ENCODE assay signal across 26 cellular contexts in the genomic region with DNA sequence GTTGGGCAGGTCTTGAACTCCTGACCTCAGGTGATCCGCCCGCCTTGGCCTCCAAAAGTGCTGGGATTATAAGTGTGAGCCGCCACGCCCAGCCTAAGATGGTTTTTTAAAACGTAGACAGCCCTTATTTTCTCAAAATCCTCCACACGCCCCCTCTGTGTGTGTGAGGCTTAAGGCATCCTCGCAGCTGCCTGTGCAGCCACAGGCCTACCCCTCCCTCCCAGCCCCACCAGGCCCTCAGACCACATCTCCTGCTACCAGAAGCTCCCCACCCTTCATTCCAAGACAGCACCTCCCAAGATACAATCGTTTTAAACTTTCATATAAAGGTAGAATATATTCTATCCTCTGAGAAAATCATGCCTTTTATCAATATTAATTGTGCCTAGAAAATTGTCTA. TPM values are rescaled to one million over a fixed set of nuclear protein-coding genes. Genes with fewer than 3 reads are reported as not detected.
DNase-seq lines count a peak whose midpoint lies in the region; ATAC-seq, FAIRE-seq and TF ChIP-seq lines count a peak whose summit lies in the region.
"Had no signal": no experiment of that assay in that cellular context is flagged by ENCODE, and none has a peak within 500 bp of the region (broad histone marks: within the 10 kb centered on the region; RNA-seq: fewer than 3 reads in every experiment).

No MANE protein-coding gene starts in this region.

- no peak overlapping the region for H3K4me2 ChIP-seq in osteoblast (ENCODE audit: insufficient read depth, low read length)
- H3K4me2 ChIP-seq: BLaER1 treated with 17β-estradiol and CSF1 and Interleukin-3, amounts not matched to agents 10 nM and 100 nM had no signal

- CTCF ChIA-PET in activated naive CD4-positive, alpha-beta T cell treated with anti-CD3 and anti-CD28 coated beads, Interleukin-2, amount 10 ng/mL, durations not matched to agents 7 days and 5 days (lab: Charles Lee): no interaction called here

- H3K9me3 ChIP-seq in WERI-Rb-1 (ENCODE audit: severe bottlenecking): no peaks in the 10 kb centered on the region
- no peaks in the 10 kb centered on the region for H3K9me3 ChIP-seq in kidney (ENCODE audit: control insufficient read depth in 1 of 2, low read length in 2 of 2)
- H3K9me3 ChIP-seq in osteoblast (ENCODE audit: low read depth, low read length): no peaks in the 10 kb centered on the region
- H3K9me3 ChIP-seq: BE2C; BLaER1 treated with 17β-estradiol and CSF1 and Interleukin-3, amounts not matched to agents 10 nM and 100 nM; HAP-1 had no signal

- no peaks in the 10 kb centered on the region for H4K20me1 ChIP-seq in osteoblast (ENCODE audit: insufficient read depth, low read length)

- TF ChIP-seq CTCF in WERI-Rb-1 (IDR thresholded peaks at IDR 0.05; ENCODE audit: low read depth, low read length) (no peak), kidney (IDR thresholded peaks at IDR 0.05; ENCODE audit: borderline replicate concordance, extremely low read depth, insufficient read depth) (no peak), osteoblast (IDR thresholded peaks at IDR 0.05; ENCODE audit: extremely low read depth, low read depth, low read length) (no peak)

- H3K79me2 ChIP-seq in osteoblast (ENCODE audit: insufficient read depth, low read length): no peaks in the 10 kb centered on the region

- no peaks in the 10 kb centered on the region for H3K27me3 Mint-ChIP-seq in activated naive CD4-positive, alpha-beta T cell treated with anti-CD3 and anti-CD28 coated beads, Interleukin-2, amount 50 U/mL, for 24 hours
- no peaks in the 10 kb centered on the region for H3K27me3 Mint-ChIP-seq in activated naive CD4-positive, alpha-beta T cell treated with anti-CD3 and anti-CD28 coated beads, Interleukin-2, amount 10 ng/mL, durations not matched to agents 7 days and 5 days
- H3K27me3 Mint-ChIP-seq: CD4-positive, alpha-beta T cell; CD8-positive, alpha-beta memory T cell had no signal

- H3K27me3 ChIP-seq in WERI-Rb-1 (ENCODE audit: insufficient read depth, low read depth, severe bottlenecking) (no peaks in the 10 kb centered on the region), osteoblast (ENCODE audit: insufficient read depth, low read length) (peaks cover 5% of the 10 kb centered on the region)
- H3K27me3 ChIP-seq: BE2C; BLaER1 treated with 17β-estradiol and CSF1 and Interleukin-3, amounts not matched to agents 10 nM and 100 nM had no signal

- FAIRE-seq in kidney (lab: Jason Lieb, UNC): no peak
- FAIRE-seq: A204.1, G401.6, GM12892, H54 had no signal

- intact Hi-C loops in kidney (cut with DNase I): no loop called here

- no peak overlapping the region for H3K4me3 ChIP-seq in WERI-Rb-1 (ENCODE audit: low read depth, low read length)
- H3K4me3 ChIP-seq in kidney (ENCODE audit: low read length in 2 of 2): no peak overlapping the region
- no peak overlapping the region for H3K4me3 ChIP-seq in osteoblast (ENCODE audit: insufficient read depth, low read length)
- H3K4me3 ChIP-seq: BLaER1 treated with 17β-estradiol and CSF1 and Interleukin-3, amounts not matched to agents 10 nM and 100 nM; HAP-1 had no signal

- no peak overlapping the region for H2AFZ ChIP-seq in osteoblast (ENCODE audit: low read length)

- no peaks in the 10 kb centered on the region for H3K9me3 Mint-ChIP-seq in activated naive CD4-positive, alpha-beta T cell treated with anti-CD3 and anti-CD28 coated beads, Interleukin-2, amount 50 U/mL, for 24 hours
- no peaks in the 10 kb centered on the region for H3K9me3 Mint-ChIP-seq in activated naive CD4-positive, alpha-beta T cell treated with anti-CD3 and anti-CD28 coated beads, Interleukin-2, amount 10 ng/mL, durations not matched to agents 7 days and 5 days
- H3K9me3 Mint-ChIP-seq: CD14-positive monocyte; CD4-positive, alpha-beta T cell; CD8-positive, alpha-beta memory T cell; HFFc6 had no signal

- no peak for ATAC-seq in HG02938 (IDR thresholded peaks at IDR 0.05; ENCODE audit: unreplicated experiment)

- no peak overlapping the region for H3K9ac ChIP-seq in kidney (ENCODE audit: low read length in 2 of 2)
- H3K9ac ChIP-seq: BLaER1 treated with 17β-estradiol and CSF1 and Interleukin-3, amounts not matched to agents 10 nM and 100 nM had no signal

- no peaks in the 10 kb centered on the region for H3K4me1 ChIP-seq in kidney (ENCODE audit: control insufficient read depth in 1 of 2, insufficient read depth in 1 of 2, low read depth in 1 of 2, low read length in 2 of 2)
- no peaks in the 10 kb centered on the region for H3K4me1 ChIP-seq in osteoblast (ENCODE audit: insufficient read depth, low read length)
- H3K4me1 ChIP-seq: BE2C, HAP-1 had no signal

- H3K36me3 ChIP-seq in WERI-Rb-1: no peaks in the 10 kb centered on the region
- H3K36me3 ChIP-seq in kidney (ENCODE audit: control insufficient read depth in 1 of 2, insufficient read depth in 2 of 2, low read length in 2 of 2): no peaks in the 10 kb centered on the region
- no peaks in the 10 kb centered on the region for H3K36me3 ChIP-seq in osteoblast (ENCODE audit: insufficient read depth, low read length)
- H3K36me3 ChIP-seq: BE2C; BLaER1 treated with 17β-estradiol and CSF1 and Interleukin-3, amounts not matched to agents 10 nM and 100 nM; HAP-1 had no signal

- H3K4me3 Mint-ChIP-seq in activated naive CD4-positive, alpha-beta T cell treated with anti-CD3 and anti-CD28 coated beads, Interleukin-2, amount 50 U/mL, for 24 hours: no peak overlapping the region
- no peak overlapping the region for H3K4me3 Mint-ChIP-seq in activated naive CD4-positive, alpha-beta T cell treated with anti-CD3 and anti-CD28 coated beads, Interleukin-2, amount 10 ng/mL, durations not matched to agents 7 days and 5 days
- H3K4me3 Mint-ChIP-seq: CD14-positive monocyte; CD4-positive, alpha-beta T cell; CD8-positive, alpha-beta memory T cell; HFFc6 had no signal

- DNase-seq in activated naive CD4-positive, alpha-beta T cell treated with anti-CD3 and anti-CD28 coated beads, Interleukin-2, amount 10 ng/mL, durations not matched to agents 7 days and 5 days: no peak
- DNase-seq in WERI-Rb-1 (peak; percentile 3), kidney (peak; percentile 44), osteoblast (ENCODE audit: insufficient read length, low spot score, missing footprints) (peak; percentile 66), ACHN (no peak)
- DNase-seq in activated CD4-positive, alpha-beta T cell treated with anti-CD3 and anti-CD28 coated beads for 4 hours: no peak
- DNase-seq: AML-193; BE2C; Calu3; CD4-positive, alpha-beta T cell; CD8-positive, alpha-beta memory T cell; COR-L47; DMS53; DMS79 treated with DMSO at 0.1 percent for 48 hours; GOT3; HFFc6 had no signal

- no peaks in the 10 kb centered on the region for H3K36me3 Mint-ChIP-seq in activated naive CD4-positive, alpha-beta T cell treated with anti-CD3 and anti-CD28 coated beads, Interleukin-2, amount 50 U/mL, for 24 hours
- H3K36me3 Mint-ChIP-seq in activated naive CD4-positive, alpha-beta T cell treated with anti-CD3 and anti-CD28 coated beads, Interleukin-2, amount 10 ng/mL, durations not matched to agents 7 days and 5 days: no peaks in the 10 kb centered on the region
- H3K36me3 Mint-ChIP-seq: CD14-positive monocyte; CD8-positive, alpha-beta memory T cell had no signal

- no peaks in the 10 kb centered on the region for H3K4me1 Mint-ChIP-seq in activated naive CD4-positive, alpha-beta T cell treated with anti-CD3 and anti-CD28 coated beads, Interleukin-2, amount 50 U/mL, for 24 hours
- no peaks in the 10 kb centered on the region for H3K4me1 Mint-ChIP-seq in activated naive CD4-positive, alpha-beta T cell treated with anti-CD3 and anti-CD28 coated beads, Interleukin-2, amount 10 ng/mL, durations not matched to agents 7 days and 5 days
- H3K4me1 Mint-ChIP-seq: CD14-positive monocyte; CD8-positive, alpha-beta memory T cell had no signal

- in situ Hi-C loops in ACHN (cut with HindIII; ENCODE audit: low pct_ligation_motif_present, low pct_unique_long_range_greater_than_20kb, low sequenced_read_pairs): no loop called here

- no peak overlapping the region for H3K27ac ChIP-seq in WERI-Rb-1
- no peak overlapping the region for H3K27ac ChIP-seq in kidney (ENCODE audit: low read depth in 2 of 2, low read length in 2 of 2)
- no peak overlapping the region for H3K27ac ChIP-seq in osteoblast (ENCODE audit: low read depth, low read length)
- H3K27ac ChIP-seq: 22Rv1; BLaER1 treated with 17β-estradiol and CSF1 and Interleukin-3, amounts not matched to agents 10 nM and 100 nM had no signal

- peak overlapping the region; percentile 27 for H3K27ac Mint-ChIP-seq in activated naive CD4-positive, alpha-beta T cell treated with anti-CD3 and anti-CD28 coated beads, Interleukin-2, amount 50 U/mL, for 24 hours
- no peak overlapping the region for H3K27ac Mint-ChIP-seq in activated naive CD4-positive, alpha-beta T cell treated with anti-CD3 and anti-CD28 coated beads, Interleukin-2, amount 10 ng/mL, durations not matched to agents 7 days and 5 days
- H3K27ac Mint-ChIP-seq: CD14-positive monocyte; CD4-positive, alpha-beta T cell; HFFc6 had no signal

RNA-seq across cellular contexts. Expression of a gene that starts 4.8 kb away (rescaled TPM):
- total RNA-seq in kidney (1.9 TPM), osteoblast (1.2 and 1.8 TPM in 2 replicates)
- polyA plus RNA-seq in kidney (ENCODE audit: insufficient read depth, low read depth, low replicate concordance): 1.1 TPM
- polyA plus RNA-seq: CD14-positive monocyte; CD8-positive, alpha-beta memory T cell had no signal

RNA-seq across cellular contexts. Expression of a gene that starts 43.0 kb away (rescaled TPM):
- 64.6 TPM for total RNA-seq in kidney
- polyA plus RNA-seq in kidney (ENCODE audit: insufficient read depth, low read depth, low replicate concordance): 94.9 TPM
- 46.7 and 73.7 TPM in 2 replicates for total RNA-seq in osteoblast

RNA-seq across cellular contexts. Expression of a gene that starts 44.0 kb away (rescaled TPM):
- 26.0 TPM for total RNA-seq in kidney
- polyA plus RNA-seq in kidney (ENCODE audit: insufficient read depth, low read depth, low replicate concordance): 3.1 TPM
- 5.0 and 5.8 TPM in 2 replicates for total RNA-seq in osteoblast

Comparison
In these comparisons a context has a peak if more than half of its experiments do, and no peak if none do; other contexts are left out.
1. DNase-seq: peak in WERI-Rb-1 (single experiment), kidney (single experiment) and osteoblast (single experiment); none in activated naive CD4-positive, alpha-beta T cell treated with anti-CD3 and anti-CD28 coated beads, Interleukin-2, amount 10 ng/mL, durations not matched to agents 7 days and 5 days (single experiment), activated CD4-positive, alpha-beta T cell treated with anti-CD3 and anti-CD28 coated beads for 4 hours (0 of 2) and ACHN (single experiment).